In genomic region chrX:150982786-150983525, GRCh38 we compare ENCODE assay signal across 7 cellular contexts. TPM values are rescaled to one million over a fixed set of nuclear protein-coding genes. Genes with fewer than 3 reads are reported as not detected.
DNase-seq lines count a peak whose midpoint lies in the region; ATAC-seq and TF ChIP-seq lines count a peak whose summit lies in the region.

Gene HMGB3, plus strand, starts transcription at chrX:150983335. Its CDS starts 2,265 bp downstream, at chrX:150985600.

- H3K27ac ChIP-seq in sigmoid colon = peak within 1 kb of the TSS; percentile 49 to 62 (median 56)

- H3K4me3 ChIP-seq in astrocyte of the spinal cord (ENCODE audit: low read depth, low read length) (peak within 1 kb of the TSS; percentile 51), sigmoid colon (peak within 1 kb of the TSS; percentile 23 to 57 (median 51))

- TF ChIP-seq CTCF in astrocyte of the spinal cord (IDR thresholded peaks at IDR 0.05; ENCODE audit: low read depth, low read length) (no peak), sigmoid colon (IDR thresholded peaks at IDR 0.05) (no peak)

- intact Hi-C loops in sigmoid colon (cut with DNase I) = loop anchor here (1.0 kb wide), 1 partner anchor 85 kb away; the partner anchor contains the start of gene CD99L2

- ATAC-seq in GM18511 (IDR thresholded peaks at IDR 0.05; ENCODE audit: unreplicated experiment) (peak; percentile 97), HG02981 (IDR thresholded peaks at IDR 0.05; ENCODE audit: unreplicated experiment) (peak; percentile 98)

- no peaks in the 10 kb centered on the region for H3K4me1 ChIP-seq in sigmoid colon

- no peak for TF ChIP-seq POLR2A in sigmoid colon (IDR thresholded peaks at IDR 0.05)

- DNase-seq in NCI-H2029 (lab: John Stamatoyannopoulos, UW) (peak; percentile 93), T-helper 9 cell (peak; percentile 58), astrocyte of the spinal cord (ENCODE audit: low read depth, low spot score) (peak; percentile 93), iPS DF 19.7 (ENCODE audit: low read depth, low spot score) (peak; percentile 88), sigmoid colon (peak; percentile 86)

- no peaks in the 10 kb centered on the region for H3K27me3 ChIP-seq in sigmoid colon

- in situ Hi-C loops in astrocyte of the spinal cord (cut with HindIII; ENCODE audit: low sequenced_read_pairs) = no loop called here

- H3K36me3 ChIP-seq in sigmoid colon = no peaks in the 10 kb centered on the region

- no peak for TF ChIP-seq EP300 in sigmoid colon (IDR thresholded peaks at IDR 0.05)

- WGBS in sigmoid colon, 2 donors = 1% methylated on average over 81 to 90 of the region's 90 CpGs

- no peaks in the 10 kb centered on the region for H3K9me3 ChIP-seq in sigmoid colon

RNA-seq across cellular contexts. Expression of gene HMGB3, which starts in this region (rescaled TPM):
- total RNA-seq in sigmoid colon = 1 to 10 TPM; 2.5 to 3.9 (median 2.7) TPM
- 10 to 100 TPM; 28.4 to 46.4 (median 30.6) TPM for polyA plus RNA-seq in sigmoid colon

Comparison
In these comparisons a context has a peak if more than half of its experiments do, and no peak if none do; other contexts are left out.
1. Peak in every context shown above with its lines: DNase-seq, ATAC-seq, H3K4me3 ChIP-seq and H3K27ac ChIP-seq.